Comparison of ENCODE assay signal across 16 cellular contexts in the genomic region with DNA sequence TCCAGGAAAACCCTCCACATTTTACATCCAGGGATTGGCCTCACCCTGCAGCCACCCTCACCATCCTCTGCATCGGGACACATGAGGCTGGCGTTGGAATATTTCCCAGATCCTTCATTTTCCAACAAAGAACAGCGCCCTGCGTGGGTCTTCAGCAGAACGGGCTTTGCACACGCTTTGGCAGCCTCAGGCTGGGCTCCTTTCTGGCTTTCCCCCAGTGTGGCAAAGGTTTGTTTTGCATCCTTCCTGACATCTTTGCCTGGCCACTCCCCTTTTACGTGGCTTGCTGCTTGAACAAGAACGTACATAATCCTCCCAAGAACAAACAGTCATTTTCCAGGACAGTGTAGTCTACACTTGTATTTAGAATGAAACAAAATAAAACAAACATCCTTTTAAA. TPM values are rescaled to one million over a fixed set of nuclear protein-coding genes. Genes with fewer than 3 reads are reported as not detected.
A peak's percentile ranks its signal among the peaks of the same experiment; 100 is the strongest.
DNase-seq lines count a peak whose midpoint lies in the region; ATAC-seq, FAIRE-seq and TF ChIP-seq lines count a peak whose summit lies in the region.
"Had no signal": no experiment of that assay in that cellular context is flagged by ENCODE, and none has a peak within 500 bp of the region (broad histone marks: within the 10 kb centered on the region; RNA-seq: fewer than 3 reads in every experiment).

No MANE protein-coding gene starts in this region.

- no peak for ATAC-seq in GM18868 (IDR thresholded peaks at IDR 0.05; ENCODE audit: unreplicated experiment)
- ATAC-seq: stimulated activated naive B cell treated with anti-CD40 and anti-IgM and Interleukin-4, amounts not matched to agents 10 μg/mL and 1 μg/mL and 100 μg/mL, for 72 hours had no signal

- H3K27me3 ChIP-seq in MG63, result no peaks in the 10 kb centered on the region

- H3K4me3 ChIP-seq in MG63, result no peak overlapping the region

- DNase-seq in MG63 (peak; percentile 9), astrocyte of the hippocampus (ENCODE audit: low read depth, low spot score) (peak; percentile 26), medulla oblongata (ENCODE audit: extremely low spot score) (peak; percentile 62), superior temporal gyrus (ENCODE audit: extremely low spot score) (peak; percentile 76), HTR-8/SVneo (ENCODE audit: insufficient read length, low spot score) (no peak), GM20000 (ENCODE audit: low spot score) (no peak)
- DNase-seq: activated CD4-positive, alpha-beta T cell treated with anti-CD3 and anti-CD28 coated beads, Interleukin-2, amount 50 U/mL, for 1 hour; activated CD8-positive, alpha-beta memory T cell treated with anti-CD3 and anti-CD28 coated beads, Interleukin-2, amount 50 U/mL, for 48 hours; activated effector memory CD4-positive, alpha-beta T cell treated with anti-CD3 and anti-CD28 coated beads, Interleukin-2, amount 50 U/mL, for 16 hours; aorta; kidney; stimulated activated naive B cell treated with anti-CD40 and anti-IgM and Interleukin-4, amounts not matched to agents 10 μg/mL and 1 μg/mL and 100 μg/mL, for 72 hours; SW 1271 had no signal

- no peak for FAIRE-seq in HTR-8/SVneo (lab: Jason Lieb, UNC)
- FAIRE-seq: colon, endometrium, kidney had no signal

- no peak for TF ChIP-seq CTCF in GM20000 (IDR thresholded peaks at IDR 0.05; ENCODE audit: extremely low read depth, missing control alignments)

- H3K36me3 ChIP-seq in MG63, result no peaks in the 10 kb centered on the region

- no peaks in the 10 kb centered on the region for H3K9me3 ChIP-seq in MG63

RNA-seq across cellular contexts. Expression of a gene that starts 25.6 kb away (rescaled TPM):
- total RNA-seq in MG63 (2014; rRNA removed; shearing (Covaris generic); ENCODE audit: low replicate concordance), result 2.7 and 3.1 TPM in 2 replicates

RNA-seq across cellular contexts. Expression of a gene that starts 42.3 kb away (rescaled TPM):
- 20.8 and 29.4 TPM in 2 replicates for total RNA-seq in MG63 (2014; rRNA removed; shearing (Covaris generic); ENCODE audit: low replicate concordance)

Comparison
In these comparisons a context has a peak if more than half of its experiments do, and no peak if none do; other contexts are left out.
1. DNase-seq: peak in MG63 (single experiment), astrocyte of the hippocampus (single experiment), medulla oblongata (single experiment) and superior temporal gyrus (single experiment); none in HTR-8/SVneo (single experiment) and GM20000 (single experiment).